21 cellular contexts compared by ENCODE assay signal in genomic region chr13:76350399-76350798, GRCh38.
DNase-seq lines count a peak whose midpoint lies in the region; ATAC-seq and TF ChIP-seq lines count a peak whose summit lies in the region.
"Had no signal": no experiment of that assay in that cellular context is flagged by ENCODE, and none has a peak within 500 bp of the region (broad histone marks: within the 10 kb centered on the region; RNA-seq: fewer than 3 reads in every experiment).

No MANE protein-coding gene starts in this region.

- H3K27me3 ChIP-seq in trophoblast cell (ENCODE audit: insufficient read depth, low read length) = no peaks in the 10 kb centered on the region
- no peaks in the 10 kb centered on the region for H3K27me3 ChIP-seq in Peyer's patch
- H3K27me3 ChIP-seq: BLaER1 treated with 17β-estradiol and CSF1 and Interleukin-3, amounts not matched to agents 10 nM and 100 nM had no signal

- H3K9me3 ChIP-seq in trophoblast cell (ENCODE audit: insufficient read depth, low read depth, low read length) = no peaks in the 10 kb centered on the region
- H3K9me3 ChIP-seq in Peyer's patch = no peaks in the 10 kb centered on the region
- H3K9me3 ChIP-seq: BLaER1 treated with 17β-estradiol and CSF1 and Interleukin-3, amounts not matched to agents 10 nM and 100 nM had no signal

- no peak overlapping the region for H3K4me2 ChIP-seq in trophoblast cell (ENCODE audit: low read length)
- H3K4me2 ChIP-seq: BLaER1 treated with 17β-estradiol and CSF1 and Interleukin-3, amounts not matched to agents 10 nM and 100 nM; GM23338 had no signal

- no peak overlapping the region for H2BK120ac ChIP-seq in trophoblast cell (ENCODE audit: insufficient read depth, low read length, poor library complexity)

- H2BK12ac ChIP-seq in trophoblast cell (ENCODE audit: low read length) = no peak overlapping the region

- no peak overlapping the region for H3K9ac ChIP-seq in trophoblast cell (ENCODE audit: low read length)
- H3K9ac ChIP-seq: BLaER1 treated with 17β-estradiol and CSF1 and Interleukin-3, amounts not matched to agents 10 nM and 100 nM had no signal

- peak; percentile 16 for DNase-seq in astrocyte of the hippocampus (ENCODE audit: low read depth, low spot score)
- DNase-seq in iris pigment epithelial cell (ENCODE audit: low read depth) = peak; percentile 74
- peak; percentile 38 to 77 for DNase-seq in trophoblast cell
- DNase-seq in NCI-H524 treated with DMSO at 0.1 percent for 48 hours (lab: John Stamatoyannopoulos, UW) = no peak
- no peak for DNase-seq in Peyer's patch
- no peak for DNase-seq in NK-92 (lab: John Stamatoyannopoulos, UW; ENCODE audit: unreplicated experiment)
- DNase-seq: CD8-positive, alpha-beta T cell; HCEC 1CT; NCI-H1092; NCI-H146; NCI-H2081; NCI-H2171 treated with DMSO at 0.1 percent for 48 hours; NCI-H446 treated with DMSO at 0.1 percent for 48 hours; NCI-H748 treated with DMSO at 0.1 percent for 48 hours; RPMI8226; SHP77 treated with DMSO at 0.1 percent for 48 hours had no signal

- H3K23ac ChIP-seq in trophoblast cell (ENCODE audit: low read length) = no peak overlapping the region

- no peak overlapping the region for H3K4ac ChIP-seq in trophoblast cell (ENCODE audit: low read depth, low read length)

- H4K12ac ChIP-seq in trophoblast cell (ENCODE audit: low read depth, low read length) = no peak overlapping the region

- no peak overlapping the region for H2AK5ac ChIP-seq in trophoblast cell (ENCODE audit: low read length)

- H3K27ac ChIP-seq in trophoblast cell (ENCODE audit: low read depth, low read length) = no peak overlapping the region
- H3K27ac ChIP-seq in Peyer's patch = no peak overlapping the region
- H3K27ac ChIP-seq: BLaER1 treated with 17β-estradiol and CSF1 and Interleukin-3, amounts not matched to agents 10 nM and 100 nM had no signal

- no peak overlapping the region for H4K91ac ChIP-seq in trophoblast cell (ENCODE audit: low read depth, low read length)

- no peaks in the 10 kb centered on the region for H3K79me1 ChIP-seq in trophoblast cell (ENCODE audit: low read length)

- no peaks in the 10 kb centered on the region for H3K36me3 ChIP-seq in trophoblast cell (ENCODE audit: control insufficient read depth in 1 of 2, insufficient read depth in 2 of 2, low read length in 2 of 2)
- H3K36me3 ChIP-seq in Peyer's patch = no peaks in the 10 kb centered on the region
- H3K36me3 ChIP-seq: BLaER1 treated with 17β-estradiol and CSF1 and Interleukin-3, amounts not matched to agents 10 nM and 100 nM had no signal

- no peak overlapping the region for H4K8ac ChIP-seq in trophoblast cell (ENCODE audit: low read depth, low read length)

- WGBS in trophoblast cell (ENCODE audit: extremely low coverage, insufficient coverage, insufficient read length) = no CpG with 5 or more reads among the region's 1 CpG

- no peaks in the 10 kb centered on the region for H3K79me2 ChIP-seq in trophoblast cell (ENCODE audit: control insufficient read depth, insufficient read depth, low read length, poor library complexity)

- TF ChIP-seq CTCF in Peyer's patch (IDR thresholded peaks at IDR 0.05) = no peak

- H3K4me3 ChIP-seq in trophoblast cell (ENCODE audit: low read depth, low read length) (no peak overlapping the region), Peyer's patch (no peak overlapping the region)
- H3K4me3 ChIP-seq: BLaER1 treated with 17β-estradiol and CSF1 and Interleukin-3, amounts not matched to agents 10 nM and 100 nM; GM23338 had no signal

- no peak overlapping the region for H2AFZ ChIP-seq in trophoblast cell (ENCODE audit: insufficient read depth, low read length, poor library complexity)
- H2AFZ ChIP-seq: GM23338 had no signal

- no peaks in the 10 kb centered on the region for H3K4me1 ChIP-seq in trophoblast cell (ENCODE audit: control insufficient read depth in 1 of 2, insufficient read depth in 2 of 2, low read length in 2 of 2)
- no peaks in the 10 kb centered on the region for H3K4me1 ChIP-seq in Peyer's patch
- H3K4me1 ChIP-seq: BLaER1 treated with 17β-estradiol and CSF1 and Interleukin-3, amounts not matched to agents 10 nM and 100 nM had no signal

- H2BK5ac ChIP-seq in trophoblast cell (ENCODE audit: low read depth, low read length, poor library complexity) = no peak overlapping the region

- no peak overlapping the region for H3K18ac ChIP-seq in trophoblast cell (ENCODE audit: low read length)

- ATAC-seq in GM18868 (IDR thresholded peaks at IDR 0.05; ENCODE audit: unreplicated experiment) = peak; percentile 54
- no peak for ATAC-seq in GM19351 (IDR thresholded peaks at IDR 0.05; ENCODE audit: unreplicated experiment)
- ATAC-seq: CD8-positive, alpha-beta T cell; GM23338; SK-N-SH treated with all-trans-retinoic acid at 6 μM for 48 hours had no signal

- TF ChIP-seq POLR2A in Peyer's patch (IDR thresholded peaks at IDR 0.05) = no peak

- H3K14ac ChIP-seq in trophoblast cell (ENCODE audit: low read length) = no peak overlapping the region

Comparison
In these comparisons a context has a peak if more than half of its experiments do, and no peak if none do; other contexts are left out.
1. DNase-seq: peak in astrocyte of the hippocampus (single experiment), iris pigment epithelial cell (single experiment) and trophoblast cell (2 of 2); none in NCI-H524 treated with DMSO at 0.1 percent for 48 hours (single experiment), Peyer's patch (0 of 3) and NK-92 (single experiment).